Comparison of ENCODE assay signal across 1 cellular context in genomic region chr6:29647927-29648642, GRCh38.
TF ChIP-seq lines count a peak whose summit lies in the region.

No MANE protein-coding gene starts in this region.

TF ChIP-seq in HepG2, 621 proteins besides CTCF, POLR2A, EP300 and RAD21:
- TF ChIP-seq STAG1 (CRISPR knock-in tag; IDR thresholded peaks at IDR 0.05) (peak; percentile 62), ZNF552 (CRISPR knock-in tag; IDR thresholded peaks at IDR 0.05; ENCODE audit: borderline replicate concordance) (no peak), RFX5 (IDR thresholded peaks at IDR 0.05; ENCODE audit: low read depth, low read length) (peak; percentile 58; the same call in 1 of the 2 replicates), ZNF382 (CRISPR knock-in tag; IDR thresholded peaks at IDR 0.05; ENCODE audit: borderline replicate concordance) (no peak), ZNF687 (CRISPR knock-in tag; IDR thresholded peaks at IDR 0.05) (peak; percentile 21; the same call in 1 of the 2 replicates), RFXANK (CRISPR knock-in tag; IDR thresholded peaks at IDR 0.05) (peak; percentile 82; the same call in 1 of the 2 replicates), SMC3 (IDR thresholded peaks at IDR 0.05; ENCODE audit: low read length) (peak; percentile 12; the same call in 1 of the 2 replicates), ZNF121 (CRISPR knock-in tag; IDR thresholded peaks at IDR 0.05) (peak; percentile 62), ZBTB38 (CRISPR knock-in tag; IDR thresholded peaks at IDR 0.05) (peak; percentile 74), TEAD3 (CRISPR knock-in tag; optimal IDR thresholded peaks at IDR 0.05; ENCODE audit: borderline replicate concordance) (peak; percentile 32), TCF7L2 (IDR thresholded peaks at IDR 0.05; ENCODE audit: low read depth, low read length) (no peak), BRD4 (CRISPR knock-in tag; IDR thresholded peaks at IDR 0.05) (no peak), SOX6 (IDR thresholded peaks at IDR 0.05) (no peak), SOX6 (CRISPR knock-in tag; IDR thresholded peaks at IDR 0.05) (no peak), FIP1L1 (IDR thresholded peaks at IDR 0.05; ENCODE audit: borderline replicate concordance, insufficient read depth, low read depth, low read length) (no peak)
- TF ChIP-seq, protein P1, sequence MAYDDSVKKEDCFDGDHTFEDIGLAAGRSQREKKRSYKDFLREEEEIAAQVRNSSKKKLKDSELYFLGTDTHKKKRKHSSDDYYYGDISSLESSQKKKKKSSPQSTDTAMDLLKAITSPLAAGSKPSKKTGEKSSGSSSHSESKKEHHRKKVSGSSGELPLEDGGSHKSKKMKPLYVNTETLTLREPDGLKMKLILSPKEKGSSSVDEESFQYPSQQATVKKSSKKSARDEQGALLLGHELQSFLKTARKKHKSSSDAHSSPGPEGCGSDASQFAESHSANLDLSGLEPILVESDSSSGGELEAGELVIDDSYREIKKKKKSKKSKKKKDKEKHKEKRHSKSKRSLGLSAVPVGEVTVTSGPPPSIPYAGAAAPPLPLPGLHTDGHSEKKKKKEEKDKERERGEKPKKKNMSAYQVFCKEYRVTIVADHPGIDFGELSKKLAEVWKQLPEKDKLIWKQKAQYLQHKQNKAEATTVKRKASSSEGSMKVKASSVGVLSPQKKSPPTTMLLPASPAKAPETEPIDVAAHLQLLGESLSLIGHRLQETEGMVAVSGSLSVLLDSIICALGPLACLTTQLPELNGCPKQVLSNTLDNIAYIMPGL (CRISPR knock-in tag; IDR thresholded peaks at IDR 0.05; ENCODE audit: borderline replicate concordance in 1 of 2, low read depth in 1 of 2): peak in 1 of 2 experiments; percentile 43; a peak in 1 of 4 replicates
